ENCODE assay signal across 10 cellular contexts in the genomic region with DNA sequence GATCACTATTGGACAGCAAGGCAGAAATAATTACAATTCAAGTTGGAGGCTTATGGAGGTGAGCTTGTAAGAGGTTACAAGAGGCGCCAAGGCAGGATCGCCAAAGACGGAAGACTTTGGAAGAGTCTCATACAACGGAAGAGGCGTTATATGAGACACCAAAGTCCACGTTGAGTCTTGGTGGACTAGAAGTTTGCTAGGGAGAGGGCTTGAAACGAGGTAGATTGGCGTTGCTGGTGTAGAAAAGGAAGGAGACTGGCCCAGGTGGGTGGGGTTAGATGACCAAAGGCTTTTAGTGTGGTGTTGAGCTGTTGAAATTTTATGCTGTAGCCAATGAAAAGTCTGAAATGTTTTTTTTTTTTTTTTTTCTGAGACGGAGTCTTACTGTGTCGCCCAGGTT. TPM values are rescaled to one million over a fixed set of nuclear protein-coding genes. Genes with fewer than 3 reads are reported as not detected.
DNase-seq lines count a peak whose midpoint lies in the region; ATAC-seq and TF ChIP-seq lines count a peak whose summit lies in the region.
"Had no signal": no experiment of that assay in that cellular context is flagged by ENCODE, and none has a peak within 500 bp of the region (broad histone marks: within the 10 kb centered on the region; RNA-seq: fewer than 3 reads in every experiment).

No MANE protein-coding gene starts in this region.

- peak overlapping the region; percentile 90 for H3K9ac ChIP-seq in endodermal cell (ENCODE audit: extremely low read depth, low read length, poor library complexity, severe bottlenecking)

- WGBS in endodermal cell (ENCODE audit: insufficient coverage in 1 of 2, insufficient read length in 1 of 2), 2 experiments: 73 to 84% methylated on average over 8 to 10 of the region's 10 CpGs

- H3K36me3 Mint-ChIP-seq in endodermal cell (ENCODE audit: low read depth): peaks cover 40% of the 10 kb centered on the region
- H3K36me3 Mint-ChIP-seq in osteocyte (ENCODE audit: unreplicated experiment): peaks cover 13% of the 10 kb centered on the region

- H3K36me3 ChIP-seq in GM06990 (ENCODE audit: control insufficient read depth, insufficient read depth, low read length) (no peaks in the 10 kb centered on the region), endodermal cell (ENCODE audit: control insufficient read depth, insufficient read depth, low read length) (peaks cover 44% of the 10 kb centered on the region)

- TF ChIP-seq CTCF in GM06990 (IDR thresholded peaks at IDR 0.05; ENCODE audit: insufficient read depth, low read length, poor library complexity, severe bottlenecking) (no peak), NB4 (IDR thresholded peaks at IDR 0.05; ENCODE audit: low read depth, low read length) (no peak), endodermal cell (conservative IDR thresholded peaks at IDR 0.05) (no peak), osteocyte (IDR thresholded peaks at IDR 0.05) (no peak)

- H3K4me1 Mint-ChIP-seq in endodermal cell (peaks cover 23% of the 10 kb centered on the region), osteocyte (ENCODE audit: unreplicated experiment) (peaks cover 23% of the 10 kb centered on the region)

- H3K27me3 ChIP-seq in GM06990 (replicated peaks; ENCODE audit: control insufficient read depth, insufficient read depth, low read length) (no peaks in the 10 kb centered on the region), endodermal cell (ENCODE audit: control insufficient read depth, insufficient read depth, low read length, poor library complexity, severe bottlenecking) (no peaks in the 10 kb centered on the region)

- H3K4me1 ChIP-seq in endodermal cell (ENCODE audit: control insufficient read depth, insufficient read depth, low read length): peaks cover 3% of the 10 kb centered on the region

- H3K9me3 Mint-ChIP-seq in endodermal cell (peaks cover 26% of the 10 kb centered on the region), osteocyte (ENCODE audit: unreplicated experiment) (no peaks in the 10 kb centered on the region)

- no peak for TF ChIP-seq POLR2A in NB4 (IDR thresholded peaks at IDR 0.05; ENCODE audit: extremely low read depth, insufficient read length)

- H3K4me3 ChIP-seq in GM06990 (replicated peaks; ENCODE audit: low read depth, low read length) (peak overlapping the region; percentile 72), NB4 (ENCODE audit: low read depth, low read length) (peak overlapping the region; percentile 96), endodermal cell (ENCODE audit: low read length) (peak overlapping the region; percentile 96)

- no peak overlapping the region for H3K27ac ChIP-seq in endodermal cell (ENCODE audit: low read depth, low read length)

- H3K27me3 Mint-ChIP-seq in endodermal cell (ENCODE audit: insufficient read depth) (no peaks in the 10 kb centered on the region), osteocyte (ENCODE audit: unreplicated experiment) (no peaks in the 10 kb centered on the region)

- intact Hi-C loops in sciatic nerve (cut with DNase I): no loop called here

- ATAC-seq in GM19452 (IDR thresholded peaks at IDR 0.05; ENCODE audit: unreplicated experiment): no peak
- ATAC-seq in sciatic nerve: no peak

- H3K27ac Mint-ChIP-seq in endodermal cell (peak overlapping the region; percentile 99), osteocyte (ENCODE audit: unreplicated experiment) (no peak overlapping the region)

- H3K9me3 ChIP-seq in endodermal cell (ENCODE audit: control insufficient read depth, low read length): peaks cover 27% of the 10 kb centered on the region

- no peak for DNase-seq in GM06990 (ENCODE audit: extremely low read depth, insufficient read length)
- DNase-seq in NB4 (ENCODE audit: low read depth): peak; percentile 26
- peak; percentile 44 for DNase-seq in endodermal cell
- peak; percentile 15 for DNase-seq in osteocyte (ENCODE audit: extremely low spot score, unreplicated experiment)
- no peak for DNase-seq in stimulated activated CD8-positive, alpha-beta memory T cell treated with anti-CD3 and anti-CD28 coated beads, Interleukin-4, amount 100 ng/mL, for 48 hours
- DNase-seq in sciatic nerve (ENCODE audit: low spot score): no peak
- DNase-seq in DMS153 (lab: John Stamatoyannopoulos, UW): no peak
- DNase-seq: NCI-H1694 had no signal

- H3K4me3 Mint-ChIP-seq in endodermal cell: peak overlapping the region; percentile 98
- H3K4me3 Mint-ChIP-seq in osteocyte (ENCODE audit: unreplicated experiment): peak overlapping the region; percentile 98

RNA-seq across cellular contexts. Expression of a gene that starts 1.4 kb away (rescaled TPM):
- total RNA-seq in endodermal cell (100 to 1,000 TPM; 126 to 135 TPM), osteocyte (27.0 and 28.7 TPM in 2 replicates), sciatic nerve (25.1 TPM)
- 76.6 TPM for polyA plus RNA-seq in endodermal cell (2013, experiment 1 of 2)
- polyA plus RNA-seq in endodermal cell (2013, experiment 2 of 2): 75.8 TPM

RNA-seq across cellular contexts. Expression of a gene that starts 35.2 kb away (rescaled TPM):
- 100 to 1,000 TPM; 523 to 543 TPM for total RNA-seq in endodermal cell
- polyA plus RNA-seq in endodermal cell (2013, experiment 1 of 2): 76.7 TPM
- polyA plus RNA-seq in endodermal cell (2013, experiment 2 of 2): 65.5 TPM
- 1.1 and 2.4 TPM in 2 replicates for total RNA-seq in osteocyte
- total RNA-seq in sciatic nerve: 0.89 TPM
- total RNA-seq: mononuclear cell had no signal

Comparison
In these comparisons a context has a peak if more than half of its experiments do, and no peak if none do; other contexts are left out.
1. DNase-seq: peak in NB4 (single experiment), endodermal cell (single experiment) and osteocyte (single experiment); none in GM06990 (single experiment), stimulated activated CD8-positive, alpha-beta memory T cell treated with anti-CD3 and anti-CD28 coated beads, Interleukin-4, amount 100 ng/mL, for 48 hours (single experiment), sciatic nerve (single experiment) and DMS153 (single experiment).
2. RNA of a gene that starts 35.2 kb away (total RNA-seq): 523 to 543 TPM in endodermal cell; 1.1 to 2.4 TPM in osteocyte and 0.89 TPM in sciatic nerve (single experiment); every median in the first group is over 100 times any median in the second.
3. Peak in every context shown above with its lines, with median percentiles within 50 percentile points of each other: H3K4me3 ChIP-seq.